8 cellular contexts compared by ENCODE assay signal in genomic region chr4:89109841-89110540, GRCh38. TPM values are rescaled to one million over a fixed set of nuclear protein-coding genes. Genes with fewer than 3 reads are reported as not detected.
A peak's percentile ranks its signal among the peaks of the same experiment; 100 is the strongest.
DNase-seq lines count a peak whose midpoint lies in the region; ATAC-seq and TF ChIP-seq lines count a peak whose summit lies in the region.

No MANE protein-coding gene starts in this region.

- no peak for TF ChIP-seq POLR2A in tibial nerve (IDR thresholded peaks at IDR 0.05)

- H3K27me3 Mint-ChIP-seq in activated T-cell treated with anti-CD3 and anti-CD28 coated beads, Interleukin-2, amount 50 U/mL, for 4 hours (ENCODE audit: low read depth) = peaks cover 8% of the 10 kb centered on the region
- H3K27me3 Mint-ChIP-seq in memory B cell = no peaks in the 10 kb centered on the region

- no peaks in the 10 kb centered on the region for H3K36me3 ChIP-seq in tibial nerve

- no peaks in the 10 kb centered on the region for H3K27me3 ChIP-seq in tibial nerve

- H3K4me3 ChIP-seq in tibial nerve = peak overlapping the region; percentile 44 to 98 (median 74)

- peak overlapping the region; percentile 85 for H3K4me3 Mint-ChIP-seq in activated T-cell treated with anti-CD3 and anti-CD28 coated beads, Interleukin-2, amount 50 U/mL, for 4 hours
- H3K4me3 Mint-ChIP-seq in memory B cell = peak overlapping the region; percentile 84

- H3K36me3 Mint-ChIP-seq in activated T-cell treated with anti-CD3 and anti-CD28 coated beads, Interleukin-2, amount 50 U/mL, for 4 hours (ENCODE audit: insufficient read depth) = peaks cover 5% of the 10 kb centered on the region
- peaks cover 7% of the 10 kb centered on the region for H3K36me3 Mint-ChIP-seq in memory B cell

- intact Hi-C loops in sciatic nerve (cut with DNase I) = no loop called here

- peaks cover 0 to 19% (median 4%) of the 10 kb centered on the region in 4 donors for H3K4me1 ChIP-seq in tibial nerve

- H3K27ac ChIP-seq in caudate nucleus (ENCODE audit: low read depth, low read length) (peak overlapping the region; percentile 76), tibial nerve (peak overlapping the region in 1 of 4 donors; percentile 83)

- peaks cover 24% of the 10 kb centered on the region for H3K4me1 Mint-ChIP-seq in activated T-cell treated with anti-CD3 and anti-CD28 coated beads, Interleukin-2, amount 50 U/mL, for 4 hours (ENCODE audit: low read depth)
- H3K4me1 Mint-ChIP-seq in memory B cell = peaks cover 18% of the 10 kb centered on the region

- TF ChIP-seq CTCF in tibial nerve (IDR thresholded peaks at IDR 0.05) = no peak

- no peak for TF ChIP-seq EP300 in tibial nerve (IDR thresholded peaks at IDR 0.05)

- 24 to 29% methylated on average over 10 of the region's 10 CpGs for WGBS in tibial nerve, 2 donors

- no peak for ATAC-seq in activated T-cell treated with anti-CD3 and anti-CD28 coated beads, Interleukin-2, amount 50 U/mL, for 4 hours
- ATAC-seq in memory B cell (ENCODE audit: low read depth) (no peak), sciatic nerve (no peak), HG02981 (IDR thresholded peaks at IDR 0.05; ENCODE audit: unreplicated experiment) (no peak)

- no peaks in the 10 kb centered on the region for H3K9me3 ChIP-seq in tibial nerve

- no peak for DNase-seq in activated T-cell treated with anti-CD3 and anti-CD28 coated beads, Interleukin-2, amount 50 U/mL, for 4 hours
- DNase-seq in activated T-cell treated with anti-CD3 and anti-CD28 coated beads, Interleukin-2, amount 50 U/mL, for 1 hour = no peak
- DNase-seq in caudate nucleus (lab: John Stamatoyannopoulos, UW) (peak in 10 of 61 donors; percentile 1 to 49 (median 6)), memory B cell (ENCODE audit: low spot score in 2 of 2) (no peak), tibial nerve (ENCODE audit: low spot score in 2 of 2) (no peak), sciatic nerve (ENCODE audit: low spot score) (no peak), NCI-H526 (lab: John Stamatoyannopoulos, UW) (no peak)

- peak overlapping the region; percentile 82 for H3K27ac Mint-ChIP-seq in memory B cell

- H3K9me3 Mint-ChIP-seq in activated T-cell treated with anti-CD3 and anti-CD28 coated beads, Interleukin-2, amount 50 U/mL, for 4 hours = peaks cover 17% of the 10 kb centered on the region
- peaks cover 3% of the 10 kb centered on the region for H3K9me3 Mint-ChIP-seq in memory B cell

RNA-seq across cellular contexts. Expression of gene TIGD2, which starts 1.3 kb away (rescaled TPM):
- total RNA-seq in activated T-cell treated with anti-CD3 and anti-CD28 coated beads, Interleukin-2, amount 50 U/mL, for 4 hours = 1 to 10 TPM; 2.9 to 3.9 (median 3.8) TPM
- total RNA-seq in tibial nerve = 1 to 10 TPM; 1.9 to 3.6 (median 2.0) TPM
- total RNA-seq in sciatic nerve = 1.5 TPM

RNA-seq across cellular contexts. Expression of gene FAM13A, which starts 53.0 kb away (rescaled TPM):
- total RNA-seq in activated T-cell treated with anti-CD3 and anti-CD28 coated beads, Interleukin-2, amount 50 U/mL, for 4 hours = under 1 TPM; 0.38 to 0.86 (median 0.63) TPM
- total RNA-seq in tibial nerve = 10 to 100 TPM; 48.8 to 77.6 (median 58.8) TPM
- total RNA-seq in sciatic nerve = 39.9 TPM

Comparison
In these comparisons a context has a peak if more than half of its experiments do, and no peak if none do; other contexts are left out.
1. RNA of gene FAM13A, which starts 53.0 kb away (total RNA-seq): 48.8 to 77.6 TPM in tibial nerve and 39.9 TPM in sciatic nerve (single experiment); 0.38 to 0.86 TPM in activated T-cell treated with anti-CD3 and anti-CD28 coated beads, Interleukin-2, amount 50 U/mL, for 4 hours; every median in the first group is over 10 times any median in the second.